Comparison of ENCODE assay signal across 28 cellular contexts in genomic region chr2:151661625-151662024, GRCh38.
"Had no signal": no experiment of that assay in that cellular context is flagged by ENCODE, and none has a peak within 500 bp of the region (broad histone marks: within the 10 kb centered on the region; RNA-seq: fewer than 3 reads in every experiment).

No MANE protein-coding gene starts in this region.

- H3K9me3 ChIP-seq: colonic mucosa, esophagus muscularis mucosa, esophagus squamous epithelium, gastrocnemius medialis, gastroesophageal sphincter, heart left ventricle, heart right ventricle had no signal

- H3K4me3 ChIP-seq: colonic mucosa, coronary artery, dorsolateral prefrontal cortex, esophagus muscularis mucosa, esophagus squamous epithelium, gastrocnemius medialis, gastroesophageal sphincter, heart left ventricle, heart right ventricle had no signal

- DNase-seq: colonic mucosa; cortex of kidney; dermis blood vessel endothelial cell; dorsolateral prefrontal cortex; effector CD4-positive, alpha-beta T cell; effector CD8-positive, alpha-beta T cell; effector memory CD4-positive, alpha-beta T cell; effector memory CD8-positive, alpha-beta T cell; endodermal cell; erythroblast; esophagus squamous epithelium; foreskin fibroblast; foreskin keratinocyte; foreskin melanocyte; gastrocnemius medialis; glutamatergic neuron; head of caudate nucleus; heart left ventricle; heart right ventricle had no signal

- FAIRE-seq: colon, endometrium, endothelial cell of umbilical vein, frontal cortex had no signal

- H3K27me3 ChIP-seq: colonic mucosa, dorsolateral prefrontal cortex, esophagus muscularis mucosa, esophagus squamous epithelium, gastrocnemius medialis, gastroesophageal sphincter, heart left ventricle, heart right ventricle had no signal

- H3K27ac ChIP-seq: colonic mucosa, coronary artery, dorsolateral prefrontal cortex, epithelial cell of prostate, esophagus muscularis mucosa, esophagus squamous epithelium, foreskin keratinocyte, gastroesophageal sphincter, heart left ventricle, heart right ventricle had no signal

- ATAC-seq: effector memory CD8-positive, alpha-beta T cell; esophagus mucosa; foreskin keratinocyte; gastrocnemius medialis; gastroesophageal sphincter; heart left ventricle; heart right ventricle had no signal

- H3K4me1 ChIP-seq: colonic mucosa, esophagus muscularis mucosa, esophagus squamous epithelium, foreskin keratinocyte, gastroesophageal sphincter, heart left ventricle, heart right ventricle had no signal

- H3K36me3 ChIP-seq: colonic mucosa, esophagus muscularis mucosa, esophagus squamous epithelium, gastroesophageal sphincter, heart right ventricle had no signal
